Comparison of ENCODE assay signal across 8 cellular contexts in the genomic region with DNA sequence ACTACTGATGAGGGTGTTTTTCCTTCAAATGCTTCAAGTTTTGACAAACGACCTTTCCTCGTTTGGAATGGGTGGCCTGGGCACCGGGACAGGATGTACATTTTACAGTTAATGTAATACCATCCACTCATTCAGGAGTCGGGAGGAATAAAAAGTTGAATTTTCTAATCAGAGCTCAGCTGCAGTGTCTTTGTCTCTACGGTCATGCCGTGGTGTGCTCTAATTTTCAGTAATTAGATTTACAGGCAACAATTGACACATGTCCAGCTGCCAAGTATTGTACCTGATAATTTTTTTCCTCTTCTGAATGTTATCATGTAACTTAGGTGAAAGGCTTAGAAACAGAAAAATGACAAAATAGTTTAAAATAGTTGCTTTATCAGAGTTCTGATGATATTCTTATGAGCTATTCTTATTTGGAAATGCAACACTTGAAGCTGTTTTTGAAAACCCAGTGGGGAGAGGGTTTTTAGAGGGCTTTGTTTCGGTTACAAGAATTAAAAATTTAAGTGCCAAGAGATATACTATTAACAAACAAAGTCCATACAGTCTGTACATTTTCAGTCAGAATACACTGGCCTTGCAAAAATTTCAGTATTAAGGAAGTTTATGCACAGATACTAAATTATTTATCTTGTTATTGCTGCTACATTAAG. TPM values are rescaled to one million over a fixed set of nuclear protein-coding genes. Genes with fewer than 3 reads are reported as not detected.
DNase-seq lines count a peak whose midpoint lies in the region; ATAC-seq, FAIRE-seq and TF ChIP-seq lines count a peak whose summit lies in the region.

No MANE protein-coding gene starts in this region.

- TF ChIP-seq CTCF in RWPE2 (IDR thresholded peaks at IDR 0.05; ENCODE audit: poor library complexity, severe bottlenecking), result no peak
- TF ChIP-seq CTCF in foreskin fibroblast (IDR thresholded peaks at IDR 0.05; ENCODE audit: low read depth, low read length), result no peak

- peak overlapping the region; percentile 97 for H3K4me3 Mint-ChIP-seq in activated CD4-positive, alpha-beta T cell treated with anti-CD3 and anti-CD28 coated beads, Interleukin-2, amount 10 ng/mL, durations not matched to agents 7 days and 5 days

- POLR2A ChIA-PET in activated CD4-positive, alpha-beta T cell treated with anti-CD3 and anti-CD28 coated beads, Interleukin-2, amount 10 ng/mL, durations not matched to agents 7 days and 5 days (lab: Charles Lee), result interaction anchor here (0.6 kb wide), 1 partner anchor 13 kb away, joined by 3 read pairs; no protein-coding TSS in a partner anchor

- FAIRE-seq in H54 (lab: Jason Lieb, UNC), result no peak

- WGBS in thymus, result 30% methylated on average over 7 of the region's 7 CpGs

- H3K27ac Mint-ChIP-seq in activated CD4-positive, alpha-beta T cell treated with anti-CD3 and anti-CD28 coated beads, Interleukin-2, amount 10 ng/mL, durations not matched to agents 7 days and 5 days, result peak overlapping the region; percentile 97

- H3K9me3 ChIP-seq in RWPE2 (ENCODE audit: severe bottlenecking), result no peaks in the 10 kb centered on the region
- no peaks in the 10 kb centered on the region for H3K9me3 ChIP-seq in thymus (ENCODE audit: control insufficient read depth)

- H3K36me3 ChIP-seq in RWPE2 (ENCODE audit: low read depth) (no peaks in the 10 kb centered on the region), thymus (ENCODE audit: control insufficient read depth, insufficient read depth) (no peaks in the 10 kb centered on the region)

- no peak for DNase-seq in activated CD4-positive, alpha-beta T cell treated with anti-CD3 and anti-CD28 coated beads, Interleukin-2, amount 10 ng/mL, durations not matched to agents 7 days and 5 days
- DNase-seq in activated CD4-positive, alpha-beta T cell treated with anti-CD3 and anti-CD28 coated beads, Interleukin-2, amount 50 U/mL, for 4 hours, result no peak
- no peak for DNase-seq in RWPE2 (ENCODE audit: low spot score)
- peak in 1 of 2 donors; percentile 41 for DNase-seq in foreskin fibroblast
- no peak for DNase-seq in H54 (ENCODE audit: insufficient read length, low spot score)

- H3K4me1 Mint-ChIP-seq in activated CD4-positive, alpha-beta T cell treated with anti-CD3 and anti-CD28 coated beads, Interleukin-2, amount 10 ng/mL, durations not matched to agents 7 days and 5 days, result peaks cover 30% of the 10 kb centered on the region

- H3K4me1 ChIP-seq in RWPE2 (ENCODE audit: insufficient read depth, poor library complexity, severe bottlenecking), result peaks cover 5% of the 10 kb centered on the region
- peaks cover 5% of the 10 kb centered on the region for H3K4me1 ChIP-seq in thymus (ENCODE audit: control insufficient read depth, insufficient read depth, low read length)

- H3K27me3 ChIP-seq in RWPE2 (ENCODE audit: insufficient read depth, poor library complexity, severe bottlenecking), result no peaks in the 10 kb centered on the region
- H3K27me3 ChIP-seq in thymus (ENCODE audit: control insufficient read depth, insufficient read depth), result no peaks in the 10 kb centered on the region

- no peak for ATAC-seq in RWPE2 (ENCODE audit: low read depth)
- no peak for ATAC-seq in HG03442 (IDR thresholded peaks at IDR 0.05; ENCODE audit: unreplicated experiment)
- ATAC-seq in GM18867 (IDR thresholded peaks at IDR 0.05; ENCODE audit: unreplicated experiment), result no peak

- H3K36me3 Mint-ChIP-seq in activated CD4-positive, alpha-beta T cell treated with anti-CD3 and anti-CD28 coated beads, Interleukin-2, amount 10 ng/mL, durations not matched to agents 7 days and 5 days (ENCODE audit: low read depth), result peaks cover 47% of the 10 kb centered on the region

- H3K4me3 ChIP-seq in RWPE2 (ENCODE audit: severe bottlenecking) (peak overlapping the region; percentile 54), foreskin fibroblast (ENCODE audit: low read depth in 1 of 2, low read length in 2 of 2) (peak overlapping the region; percentile 85 to 88), thymus (ENCODE audit: low read length) (peak overlapping the region; percentile 91)

- no peaks in the 10 kb centered on the region for H3K9me3 Mint-ChIP-seq in activated CD4-positive, alpha-beta T cell treated with anti-CD3 and anti-CD28 coated beads, Interleukin-2, amount 10 ng/mL, durations not matched to agents 7 days and 5 days

- H3K27ac ChIP-seq in RWPE2 (ENCODE audit: poor library complexity, severe bottlenecking), result peak overlapping the region; percentile 74
- H3K27ac ChIP-seq in thymus (ENCODE audit: low read depth), result peak overlapping the region; percentile 46

- H3K27me3 Mint-ChIP-seq in activated CD4-positive, alpha-beta T cell treated with anti-CD3 and anti-CD28 coated beads, Interleukin-2, amount 10 ng/mL, durations not matched to agents 7 days and 5 days, result peaks cover 18% of the 10 kb centered on the region

- TF ChIP-seq POLR2A in H54 (IDR thresholded peaks at IDR 0.05; ENCODE audit: low read depth, low read length), result no peak

- CTCF ChIA-PET in activated CD4-positive, alpha-beta T cell treated with anti-CD3 and anti-CD28 coated beads, Interleukin-2, amount 10 ng/mL, durations not matched to agents 7 days and 5 days (lab: Charles Lee), result interaction anchor here (1.8 kb wide), 1 partner anchor 10 kb away, joined by 8 read pairs; no protein-coding TSS in a partner anchor

RNA-seq across cellular contexts. Expression of a gene that starts 1.0 kb away (rescaled TPM):
- total RNA-seq in activated CD4-positive, alpha-beta T cell treated with anti-CD3 and anti-CD28 coated beads, Interleukin-2, amount 10 ng/mL, durations not matched to agents 7 days and 5 days, result 10 to 100 TPM; 80.0 to 82.3 TPM
- polyA plus RNA-seq in thymus, result 24.2 TPM

RNA-seq across cellular contexts. Expression of a gene that starts 11.0 kb away (rescaled TPM):
- total RNA-seq in activated CD4-positive, alpha-beta T cell treated with anti-CD3 and anti-CD28 coated beads, Interleukin-2, amount 10 ng/mL, durations not matched to agents 7 days and 5 days, result 10 to 100 TPM; 84.6 to 88.2 TPM
- 39.1 TPM for polyA plus RNA-seq in thymus
